30 cellular contexts compared by ENCODE assay signal in the genomic region with DNA sequence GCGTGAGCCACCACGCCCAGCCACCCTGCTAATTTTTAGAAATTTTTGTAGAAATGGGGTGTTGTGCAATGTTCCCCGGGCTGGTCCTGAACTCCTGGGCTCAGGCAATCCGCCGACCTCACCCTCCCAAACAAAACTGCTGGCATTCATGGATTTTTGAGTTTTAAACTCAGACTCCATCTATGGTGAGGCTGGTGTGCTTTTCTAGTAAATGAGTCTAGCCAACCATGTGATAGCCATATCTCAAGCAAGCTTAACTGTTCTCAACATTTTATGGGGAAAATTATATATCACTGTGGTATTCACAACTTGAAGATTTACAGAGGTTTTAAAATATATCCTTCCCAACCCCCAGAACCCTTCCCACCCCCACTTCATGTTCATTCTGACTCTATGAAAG. TPM values are rescaled to one million over a fixed set of nuclear protein-coding genes. Genes with fewer than 3 reads are reported as not detected.
"Had no signal": no experiment of that assay in that cellular context is flagged by ENCODE, and none has a peak within 500 bp of the region (broad histone marks: within the 10 kb centered on the region; RNA-seq: fewer than 3 reads in every experiment).

No MANE protein-coding gene starts in this region.

- H3K4me3 Mint-ChIP-seq: naive thymus-derived CD8-positive, alpha-beta T cell; natural killer cell treated with Interleukin-12 subunit alpha and Interleukin-12 subunit beta and Interleukin-15 and Interleukin-18, amount 100 ng/mL, for 72 hours; nephron progenitor cell; neural progenitor cell; stimulated activated memory B cell treated with anti-CD40 and anti-IgM and Interleukin-4, amounts not matched to agents 10 μg/mL and 1 μg/mL and 100 μg/mL, for 72 hours; stimulated activated naive CD8-positive, alpha-beta T cell treated with anti-CD3 and anti-CD28 coated beads, Interleukin-15, amount 100 ng/mL, for 72 hours; type B pancreatic cell had no signal

- H3K27ac ChIP-seq: neural progenitor cell, ovary, parathyroid adenoma, psoas muscle, skin epidermis, spleen, suprapubic skin, testis, tibial artery, transverse colon, upper lobe of right lung, uterus had no signal

- H3K36me3 ChIP-seq: ovary, spleen, suprapubic skin, transverse colon, upper lobe of right lung, uterus had no signal

- H3K9me3 Mint-ChIP-seq: naive thymus-derived CD8-positive, alpha-beta T cell; natural killer cell treated with Interleukin-12 subunit alpha and Interleukin-12 subunit beta and Interleukin-15 and Interleukin-18, amount 100 ng/mL, for 72 hours; stimulated activated memory B cell treated with anti-CD40 and anti-IgM and Interleukin-4, amounts not matched to agents 10 μg/mL and 1 μg/mL and 100 μg/mL, for 72 hours; stimulated activated naive CD8-positive, alpha-beta T cell treated with anti-CD3 and anti-CD28 coated beads, Interleukin-15, amount 100 ng/mL, for 72 hours; type B pancreatic cell had no signal

- H3K36me3 Mint-ChIP-seq: naive thymus-derived CD8-positive, alpha-beta T cell; natural killer cell treated with Interleukin-12 subunit alpha and Interleukin-12 subunit beta and Interleukin-15 and Interleukin-18, amount 100 ng/mL, for 72 hours; stimulated activated memory B cell treated with anti-CD40 and anti-IgM and Interleukin-4, amounts not matched to agents 10 μg/mL and 1 μg/mL and 100 μg/mL, for 72 hours; type B pancreatic cell had no signal

- H3K27ac Mint-ChIP-seq: naive thymus-derived CD8-positive, alpha-beta T cell; natural killer cell treated with Interleukin-12 subunit alpha and Interleukin-12 subunit beta and Interleukin-15 and Interleukin-18, amount 100 ng/mL, for 72 hours; nephron progenitor cell; neural progenitor cell; progenitor cell of endocrine pancreas; stimulated activated memory B cell treated with anti-CD40 and anti-IgM and Interleukin-4, amounts not matched to agents 10 μg/mL and 1 μg/mL and 100 μg/mL, for 72 hours; stimulated activated naive CD8-positive, alpha-beta T cell treated with anti-CD3 and anti-CD28 coated beads, Interleukin-15, amount 100 ng/mL, for 72 hours; type B pancreatic cell had no signal

- H3K4me1 ChIP-seq: neural progenitor cell, testis, uterus had no signal

- H3K4me3 ChIP-seq: neural progenitor cell, ovary, psoas muscle, skin epidermis, smooth muscle cell, spleen, suprapubic skin, testis, tibial artery, transverse colon, upper lobe of right lung, uterus had no signal

- H3K27me3 ChIP-seq: neural progenitor cell, ovary, spleen, suprapubic skin, testis, tibial artery, transverse colon, upper lobe of right lung, uterus had no signal

- DNase-seq: naive thymus-derived CD8-positive, alpha-beta T cell; nephron progenitor cell; occipital lobe; ovary; posterior cingulate gyrus; psoas muscle; spleen; stimulated activated CD4-positive, alpha-beta T cell treated with anti-CD3 and anti-CD28 coated beads, Interleukin-12 subunit alpha, Interleukin-12 subunit beta, amount 100 ng/mL, for 4 hours; stimulated activated CD4-positive, alpha-beta T cell treated with anti-CD3 and anti-CD28 coated beads, Interleukin-1b, Interleukin-23, amount 100 ng/mL, for 48 hours; stimulated activated CD4-positive, alpha-beta T cell treated with anti-CD3 and anti-CD28 coated beads, Interleukin-4, amount 100 ng/mL, for 1 hour; stimulated activated CD4-positive, alpha-beta T cell treated with anti-CD3 and anti-CD28 coated beads, Interleukin-4, amount 100 ng/mL, for 4 hours; stimulated activated CD8-positive, alpha-beta memory T cell treated with anti-CD3 and anti-CD28 coated beads, Interleukin-4, amount 100 ng/mL, for 48 hours; stimulated activated naive CD4-positive, alpha-beta T cell; stimulated activated naive CD8-positive, alpha-beta T cell treated with anti-CD3 and anti-CD28 coated beads, Interleukin-15, amount 100 ng/mL, for 72 hours; stimulated activated naive CD8-positive, alpha-beta T cell treated with anti-CD3 and anti-CD28 coated beads, Interleukin-15, Interleukin-2, amounts not matched to agents 100 U/mL and 50 U/mL, for 24 hours; substantia nigra; testis; tibial artery; transverse colon; upper lobe of right lung; uterus had no signal

- H3K9me3 ChIP-seq: ovary, psoas muscle, spleen, suprapubic skin, testis, tibial artery, transverse colon, upper lobe of right lung, uterus had no signal

- H3K27me3 Mint-ChIP-seq: naive thymus-derived CD8-positive, alpha-beta T cell; progenitor cell of endocrine pancreas; stimulated activated memory B cell treated with anti-CD40 and anti-IgM and Interleukin-4, amounts not matched to agents 10 μg/mL and 1 μg/mL and 100 μg/mL, for 72 hours; stimulated activated naive CD8-positive, alpha-beta T cell treated with anti-CD3 and anti-CD28 coated beads, Interleukin-15, amount 100 ng/mL, for 72 hours; type B pancreatic cell had no signal

RNA-seq across cellular contexts. Expression of gene RANBP3L, which starts 55.7 kb away (rescaled TPM):
- total RNA-seq: naive thymus-derived CD8-positive, alpha-beta T cell; natural killer cell treated with Interleukin-12 subunit alpha and Interleukin-12 subunit beta and Interleukin-15 and Interleukin-18, amount 100 ng/mL, for 72 hours; progenitor cell of endocrine pancreas had no signal
